1 cellular context compared by ENCODE assay signal in genomic region chr2:187431911-187432310, GRCh38.
TF ChIP-seq lines count a peak whose summit lies in the region.

No MANE protein-coding gene starts in this region.

TF ChIP-seq in HepG2, 621 proteins besides CTCF, POLR2A, EP300 and RAD21 (continued from another document):
- TF ChIP-seq, protein P1, sequence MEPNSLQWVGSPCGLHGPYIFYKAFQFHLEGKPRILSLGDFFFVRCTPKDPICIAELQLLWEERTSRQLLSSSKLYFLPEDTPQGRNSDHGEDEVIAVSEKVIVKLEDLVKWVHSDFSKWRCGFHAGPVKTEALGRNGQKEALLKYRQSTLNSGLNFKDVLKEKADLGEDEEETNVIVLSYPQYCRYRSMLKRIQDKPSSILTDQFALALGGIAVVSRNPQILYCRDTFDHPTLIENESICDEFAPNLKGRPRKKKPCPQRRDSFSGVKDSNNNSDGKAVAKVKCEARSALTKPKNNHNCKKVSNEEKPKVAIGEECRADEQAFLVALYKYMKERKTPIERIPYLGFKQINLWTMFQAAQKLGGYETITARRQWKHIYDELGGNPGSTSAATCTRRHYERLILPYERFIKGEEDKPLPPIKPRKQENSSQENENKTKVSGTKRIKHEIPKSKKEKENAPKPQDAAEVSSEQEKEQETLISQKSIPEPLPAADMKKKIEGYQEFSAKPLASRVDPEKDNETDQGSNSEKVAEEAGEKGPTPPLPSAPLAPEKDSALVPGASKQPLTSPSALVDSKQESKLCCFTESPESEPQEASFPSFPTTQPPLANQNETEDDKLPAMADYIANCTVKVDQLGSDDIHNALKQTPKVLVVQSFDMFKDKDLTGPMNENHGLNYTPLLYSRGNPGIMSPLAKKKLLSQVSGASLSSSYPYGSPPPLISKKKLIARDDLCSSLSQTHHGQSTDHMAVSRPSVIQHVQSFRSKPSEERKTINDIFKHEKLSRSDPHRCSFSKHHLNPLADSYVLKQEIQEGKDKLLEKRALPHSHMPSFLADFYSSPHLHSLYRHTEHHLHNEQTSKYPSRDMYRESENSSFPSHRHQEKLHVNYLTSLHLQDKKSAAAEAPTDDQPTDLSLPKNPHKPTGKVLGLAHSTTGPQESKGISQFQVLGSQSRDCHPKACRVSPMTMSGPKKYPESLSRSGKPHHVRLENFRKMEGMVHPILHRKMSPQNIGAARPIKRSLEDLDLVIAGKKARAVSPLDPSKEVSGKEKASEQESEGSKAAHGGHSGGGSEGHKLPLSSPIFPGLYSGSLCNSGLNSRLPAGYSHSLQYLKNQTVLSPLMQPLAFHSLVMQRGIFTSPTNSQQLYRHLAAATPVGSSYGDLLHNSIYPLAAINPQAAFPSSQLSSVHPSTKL (CRISPR knock-in tag; IDR thresholded peaks at IDR 0.05): peak; percentile 82
- TF ChIP-seq CREB1 (IDR thresholded peaks at IDR 0.05): peak; percentile 16; the same call in 1 of the 2 replicates
- no peak for TF ChIP-seq CREB1 (CRISPR knock-in tag; IDR thresholded peaks at IDR 0.05)
- TF ChIP-seq, protein P2, sequence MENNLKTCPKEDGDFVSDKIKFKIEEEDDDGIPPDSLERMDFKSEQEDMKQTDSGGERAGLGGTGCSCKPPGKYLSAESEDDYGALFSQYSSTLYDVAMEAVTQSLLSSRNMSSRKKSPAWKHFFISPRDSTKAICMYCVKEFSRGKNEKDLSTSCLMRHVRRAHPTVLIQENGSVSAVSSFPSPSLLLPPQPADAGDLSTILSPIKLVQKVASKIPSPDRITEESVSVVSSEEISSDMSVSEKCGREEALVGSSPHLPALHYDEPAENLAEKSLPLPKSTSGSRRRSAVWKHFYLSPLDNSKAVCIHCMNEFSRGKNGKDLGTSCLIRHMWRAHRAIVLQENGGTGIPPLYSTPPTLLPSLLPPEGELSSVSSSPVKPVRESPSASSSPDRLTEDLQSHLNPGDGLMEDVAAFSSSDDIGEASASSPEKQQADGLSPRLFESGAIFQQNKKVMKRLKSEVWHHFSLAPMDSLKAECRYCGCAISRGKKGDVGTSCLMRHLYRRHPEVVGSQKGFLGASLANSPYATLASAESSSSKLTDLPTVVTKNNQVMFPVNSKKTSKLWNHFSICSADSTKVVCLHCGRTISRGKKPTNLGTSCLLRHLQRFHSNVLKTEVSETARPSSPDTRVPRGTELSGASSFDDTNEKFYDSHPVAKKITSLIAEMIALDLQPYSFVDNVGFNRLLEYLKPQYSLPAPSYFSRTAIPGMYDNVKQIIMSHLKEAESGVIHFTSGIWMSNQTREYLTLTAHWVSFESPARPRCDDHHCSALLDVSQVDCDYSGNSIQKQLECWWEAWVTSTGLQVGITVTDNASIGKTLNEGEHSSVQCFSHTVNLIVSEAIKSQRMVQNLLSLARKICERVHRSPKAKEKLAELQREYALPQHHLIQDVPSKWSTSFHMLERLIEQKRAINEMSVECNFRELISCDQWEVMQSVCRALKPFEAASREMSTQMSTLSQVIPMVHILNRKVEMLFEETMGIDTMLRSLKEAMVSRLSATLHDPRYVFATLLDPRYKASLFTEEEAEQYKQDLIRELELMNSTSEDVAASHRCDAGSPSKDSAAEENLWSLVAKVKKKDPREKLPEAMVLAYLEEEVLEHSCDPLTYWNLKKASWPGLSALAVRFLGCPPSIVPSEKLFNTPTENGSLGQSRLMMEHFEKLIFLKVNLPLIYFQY (CRISPR knock-in tag; IDR thresholded peaks at IDR 0.05; ENCODE audit: borderline replicate concordance): no peak
- TF ChIP-seq SOX5 (CRISPR knock-in tag; IDR thresholded peaks at IDR 0.05; ENCODE audit: borderline replicate concordance): peak; percentile 49; the same call in 1 of the 2 replicates
- peak; percentile 40; the same call in 1 of the 2 replicates for TF ChIP-seq NFE2L2 (IDR thresholded peaks at IDR 0.05; ENCODE audit: low read length)
- TF ChIP-seq FLYWCH1 (CRISPR knock-in tag; IDR thresholded peaks at IDR 0.05): no peak
- no peak for TF ChIP-seq HNRNPLL (IDR thresholded peaks at IDR 0.05; ENCODE audit: low read depth, low read length, poor library complexity, severe bottlenecking)
- TF ChIP-seq HNF4A (CRISPR knock-in tag; IDR thresholded peaks at IDR 0.05): peak; percentile 80
- no peak for TF ChIP-seq ZNF160 (CRISPR knock-in tag; IDR thresholded peaks at IDR 0.05)
- peak; percentile 71; the same call in 1 of the 2 replicates for TF ChIP-seq HMG20A (CRISPR knock-in tag; IDR thresholded peaks at IDR 0.05; ENCODE audit: borderline replicate concordance)
- peak; percentile 80; the same call in 1 of the 2 replicates for TF ChIP-seq RORA (CRISPR knock-in tag; IDR thresholded peaks at IDR 0.05)
- 0 out of 2 replicates have a peak, but pooled peaks have one; percentile 27 for TF ChIP-seq FOXK1 (CRISPR knock-in tag; IDR thresholded peaks at IDR 0.05; ENCODE audit: borderline replicate concordance, low read depth)
- no peak for TF ChIP-seq HDAC6 (IDR thresholded peaks at IDR 0.05; ENCODE audit: low read depth, low read length)
- TF ChIP-seq, protein P3, sequence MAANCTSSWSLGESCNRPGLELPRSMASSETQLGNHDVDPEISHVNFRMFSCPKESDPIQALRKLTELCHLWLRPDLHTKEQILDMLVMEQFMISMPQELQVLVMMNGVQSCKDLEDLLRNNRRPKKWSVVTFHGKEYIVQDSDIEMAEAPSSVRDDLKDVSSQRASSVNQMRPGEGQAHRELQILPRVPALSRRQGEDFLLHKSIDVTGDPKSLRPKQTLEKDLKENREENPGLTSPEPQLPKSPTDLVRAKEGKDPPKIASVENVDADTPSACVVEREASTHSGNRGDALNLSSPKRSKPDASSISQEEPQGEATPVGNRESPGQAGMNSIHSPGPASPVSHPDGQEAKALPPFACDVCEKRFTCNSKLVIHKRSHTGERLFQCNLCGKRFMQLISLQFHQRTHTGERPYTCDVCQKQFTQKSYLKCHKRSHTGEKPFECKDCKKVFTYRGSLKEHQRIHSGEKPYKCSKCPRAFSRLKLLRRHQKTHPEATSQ (CRISPR knock-in tag; IDR thresholded peaks at IDR 0.05; ENCODE audit: borderline replicate concordance): no peak
TF ChIP-seq in HepG2: peak in this region for 32.
